ENCODE assay signal across 2 cellular contexts in genomic region chrX:68462197-68462596, GRCh38.
A peak's percentile ranks its signal among the peaks of the same experiment; 100 is the strongest.
TF ChIP-seq lines count a peak whose summit lies in the region.

No MANE protein-coding gene starts in this region.

TF ChIP-seq in Ishikawa, 13 proteins besides CTCF, POLR2A, EP300 and RAD21:
- 0 out of 2 replicates have a peak, but pooled peaks have one; percentile 38 for TF ChIP-seq TEAD4 (IDR thresholded peaks at IDR 0.05)
- no peak for TF ChIP-seq NFIC (IDR thresholded peaks at IDR 0.05)
- TF ChIP-seq CREB1 (IDR thresholded peaks at IDR 0.05; ENCODE audit: low read depth) = no peak

TF ChIP-seq in K562, 482 proteins besides CTCF, POLR2A, EP300 and RAD21 (continues in another document):
- no peak for TF ChIP-seq PTBP1 (IDR thresholded peaks at IDR 0.05; ENCODE audit: low read depth, low read length)
- TF ChIP-seq HDAC1 (IDR thresholded peaks at IDR 0.05) = no peak
- TF ChIP-seq ZNF408 (CRISPR knock-in tag; IDR thresholded peaks at IDR 0.05; ENCODE audit: low read depth) = no peak
- TF ChIP-seq MAFK (IDR thresholded peaks at IDR 0.05; ENCODE audit: low read length) = no peak
- no peak for TF ChIP-seq AFF1 (IDR thresholded peaks at IDR 0.05; ENCODE audit: low read depth in 1 of 2, partially characterized antibody in 2 of 2)
- no peak for TF ChIP-seq ZNF551 (CRISPR knock-in tag; IDR thresholded peaks at IDR 0.05)
- TF ChIP-seq ZKSCAN3 (CRISPR knock-in tag; IDR thresholded peaks at IDR 0.05) = no peak
- TF ChIP-seq KLF10 (CRISPR knock-in tag; IDR thresholded peaks at IDR 0.05) = no peak
- TF ChIP-seq PKNOX1 (IDR thresholded peaks at IDR 0.05) = no peak
- TF ChIP-seq TEAD4 (IDR thresholded peaks at IDR 0.05; ENCODE audit: low read length) = no peak
- no peak for TF ChIP-seq TEAD4 (CRISPR knock-in tag; IDR thresholded peaks at IDR 0.05; ENCODE audit: borderline replicate concordance)
- TF ChIP-seq HINFP (tag; conservative IDR thresholded peaks at IDR 0.05; ENCODE audit: low read depth) = peak; percentile 56; the same call in 1 of the 2 replicates
- TF ChIP-seq RAD51 (IDR thresholded peaks at IDR 0.05; ENCODE audit: borderline replicate concordance, low read depth) = no peak
- TF ChIP-seq ARID2 (IDR thresholded peaks at IDR 0.05) = no peak
- no peak for TF ChIP-seq ZSCAN29 (IDR thresholded peaks at IDR 0.05)
- peak; percentile 83; the same call in 1 of the 2 replicates for TF ChIP-seq ZNF41 (CRISPR knock-in tag; conservative IDR thresholded peaks at IDR 0.05)
- TF ChIP-seq PML (IDR thresholded peaks at IDR 0.05; ENCODE audit: low read length) = no peak
- TF ChIP-seq SAP30 (IDR thresholded peaks at IDR 0.05; ENCODE audit: borderline replicate concordance, insufficient read depth, low read depth, low read length, poor library complexity, severe bottlenecking) = no peak
- TF ChIP-seq ZNF778 (CRISPR knock-in tag; IDR thresholded peaks at IDR 0.05) = no peak
- no peak for TF ChIP-seq NR4A1 (CRISPR knock-in tag; IDR thresholded peaks at IDR 0.05)
- peak; percentile 90 for TF ChIP-seq NR4A1 (tag; IDR thresholded peaks at IDR 0.05)
- no peak for TF ChIP-seq GATA2 (CRISPR knock-in tag; IDR thresholded peaks at IDR 0.05)
- TF ChIP-seq ZNF518B (CRISPR knock-in tag; IDR thresholded peaks at IDR 0.05) = no peak
- TF ChIP-seq ZNF766 (CRISPR knock-in tag; conservative IDR thresholded peaks at IDR 0.05) = peak; percentile 69; the same call in 1 of the 2 replicates
- TF ChIP-seq UBTF (IDR thresholded peaks at IDR 0.05; ENCODE audit: borderline replicate concordance in 1 of 2, low read depth in 2 of 2, low read length in 2 of 2) = no peak
- no peak for TF ChIP-seq ID3 (CRISPR knock-in tag; IDR thresholded peaks at IDR 0.05)
- TF ChIP-seq ID3 (tag; IDR thresholded peaks at IDR 0.05) = peak; percentile 77
- no peak for TF ChIP-seq CC2D1A (IDR thresholded peaks at IDR 0.05)
- no peak for TF ChIP-seq MAFG (tag; conservative IDR thresholded peaks at IDR 0.05)
- no peak for TF ChIP-seq ZBTB17 (CRISPR knock-in tag; IDR thresholded peaks at IDR 0.05)
- no peak for TF ChIP-seq ZNF24 (IDR thresholded peaks at IDR 0.05)
- TF ChIP-seq MIER1 (IDR thresholded peaks at IDR 0.05; ENCODE audit: low read depth) = no peak
- no peak for TF ChIP-seq ZC3H4 (CRISPR knock-in tag; IDR thresholded peaks at IDR 0.05; ENCODE audit: borderline replicate concordance)
- TF ChIP-seq TCF3 (CRISPR knock-in tag; IDR thresholded peaks at IDR 0.05) = no peak
- no peak for TF ChIP-seq BRF1 (IDR thresholded peaks at IDR 0.05; ENCODE audit: borderline replicate concordance, extremely low read depth, insufficient read length)
- peak; percentile 77 for TF ChIP-seq TEAD2 (tag; IDR thresholded peaks at IDR 0.05)
- TF ChIP-seq CTCFL (IDR thresholded peaks at IDR 0.05; ENCODE audit: borderline replicate concordance, insufficient read depth, low read depth, low read length, poor library complexity, severe bottlenecking) = no peak
- TF ChIP-seq CHCHD3 (CRISPR knock-in tag; IDR thresholded peaks at IDR 0.05) = no peak
- TF ChIP-seq SMAD3 (CRISPR knock-in tag; conservative IDR thresholded peaks at IDR 0.05) = 0 out of 2 replicates have a peak, but pooled peaks have one; percentile 70
- TF ChIP-seq ZHX1 (conservative IDR thresholded peaks at IDR 0.05; ENCODE audit: low read length) = no peak
- TF ChIP-seq ZNF384 (IDR thresholded peaks at IDR 0.05; ENCODE audit: low read depth, low read length) = no peak
